Comparison of ENCODE assay signal across 8 cellular contexts in genomic region chr16:78235876-78236275, GRCh38.
"Had no signal": no experiment of that assay in that cellular context is flagged by ENCODE, and none has a peak within 500 bp of the region (broad histone marks: within the 10 kb centered on the region; RNA-seq: fewer than 3 reads in every experiment).

No MANE protein-coding gene starts in this region.

- H3K9me3 ChIP-seq: ascending aorta, breast epithelium, esophagus squamous epithelium, gastroesophageal sphincter had no signal

- FAIRE-seq: colon had no signal

- H3K36me3 ChIP-seq: ascending aorta, breast epithelium, cardiac muscle cell, esophagus squamous epithelium, gastroesophageal sphincter had no signal

- H3K4me1 ChIP-seq: ascending aorta, breast epithelium, gastroesophageal sphincter had no signal

- H3K27ac ChIP-seq: ascending aorta, breast epithelium, cardiac muscle cell, esophagus squamous epithelium, gastroesophageal sphincter had no signal

- H3K4me3 ChIP-seq: ascending aorta, breast epithelium, cardiac muscle cell, esophagus squamous epithelium, gastroesophageal sphincter had no signal

- DNase-seq: activated gamma-delta T cell, cortex of kidney, esophagus squamous epithelium had no signal

- H3K27me3 ChIP-seq: ascending aorta, breast epithelium, cardiac muscle cell, esophagus squamous epithelium, gastroesophageal sphincter had no signal
